Comparison of ENCODE assay signal across 1 cellular context in the genomic region with DNA sequence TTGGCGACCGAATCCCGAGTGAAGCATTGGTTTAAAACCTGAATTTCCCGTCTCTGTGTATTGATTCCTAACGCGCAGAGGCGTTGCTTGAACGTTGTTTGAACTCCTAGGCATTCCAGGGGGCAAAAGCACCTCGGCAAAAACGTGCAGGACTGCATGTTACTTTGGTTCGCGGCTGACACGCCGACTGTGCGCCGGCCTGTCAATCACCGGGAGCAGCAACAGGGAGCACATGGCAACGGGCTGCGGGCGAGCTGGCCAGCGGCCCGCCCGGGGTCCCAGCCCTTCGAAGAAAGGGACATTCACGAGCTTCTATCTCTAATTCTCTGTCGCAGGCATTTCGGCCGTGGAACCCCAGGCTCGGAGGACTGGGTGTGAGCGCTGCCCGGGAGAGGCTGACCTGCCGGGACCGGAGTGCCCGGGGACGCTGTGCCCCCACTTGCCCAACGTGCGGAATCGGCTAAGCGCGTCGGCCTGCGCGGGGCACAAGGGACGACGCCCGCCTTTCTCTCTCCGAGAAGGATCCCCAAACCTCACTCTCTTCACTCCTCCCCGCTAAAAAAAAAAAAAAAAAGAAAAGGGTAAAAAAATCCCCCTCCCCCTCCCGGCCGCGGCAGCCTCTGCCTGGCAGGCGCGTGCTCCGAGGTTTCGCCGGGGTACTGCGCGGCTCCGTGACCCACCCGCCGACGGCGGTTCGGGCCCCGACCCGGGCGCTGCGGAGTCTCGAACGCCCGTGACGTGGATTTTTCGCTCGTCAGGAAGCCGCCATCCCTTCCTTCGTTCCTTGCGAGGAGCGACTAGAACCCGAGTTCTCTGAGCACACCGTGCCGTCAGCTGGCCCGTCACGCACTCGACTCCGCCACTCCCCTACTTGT.
TF ChIP-seq lines count a peak whose summit lies in the region.

No MANE protein-coding gene starts in this region.

TF ChIP-seq in K562, 482 proteins besides CTCF, POLR2A, EP300 and RAD21 (continued from another document):
- TF ChIP-seq ZNF217 (CRISPR knock-in tag; IDR thresholded peaks at IDR 0.05) (no peak), IRF2 (CRISPR knock-in tag; IDR thresholded peaks at IDR 0.05) (no peak), STAG1 (CRISPR knock-in tag; IDR thresholded peaks at IDR 0.05; ENCODE audit: borderline replicate concordance) (no peak), CEBPG (CRISPR knock-in tag; IDR thresholded peaks at IDR 0.05) (no peak), CEBPG (tag; conservative IDR thresholded peaks at IDR 0.05 in 1 of 2, IDR thresholded peaks at IDR 0.05 in 1 of 2) (no peak), SRSF7 (optimal IDR thresholded peaks at IDR 0.05; ENCODE audit: low read depth, low read length) (no peak), ZBTB40 (IDR thresholded peaks at IDR 0.05) (0 out of 2 replicates have a peak, but pooled peaks have one; percentile 12), ZBTB40 (CRISPR knock-in tag; IDR thresholded peaks at IDR 0.05) (no peak)
